8 cellular contexts compared by ENCODE assay signal in the genomic region with DNA sequence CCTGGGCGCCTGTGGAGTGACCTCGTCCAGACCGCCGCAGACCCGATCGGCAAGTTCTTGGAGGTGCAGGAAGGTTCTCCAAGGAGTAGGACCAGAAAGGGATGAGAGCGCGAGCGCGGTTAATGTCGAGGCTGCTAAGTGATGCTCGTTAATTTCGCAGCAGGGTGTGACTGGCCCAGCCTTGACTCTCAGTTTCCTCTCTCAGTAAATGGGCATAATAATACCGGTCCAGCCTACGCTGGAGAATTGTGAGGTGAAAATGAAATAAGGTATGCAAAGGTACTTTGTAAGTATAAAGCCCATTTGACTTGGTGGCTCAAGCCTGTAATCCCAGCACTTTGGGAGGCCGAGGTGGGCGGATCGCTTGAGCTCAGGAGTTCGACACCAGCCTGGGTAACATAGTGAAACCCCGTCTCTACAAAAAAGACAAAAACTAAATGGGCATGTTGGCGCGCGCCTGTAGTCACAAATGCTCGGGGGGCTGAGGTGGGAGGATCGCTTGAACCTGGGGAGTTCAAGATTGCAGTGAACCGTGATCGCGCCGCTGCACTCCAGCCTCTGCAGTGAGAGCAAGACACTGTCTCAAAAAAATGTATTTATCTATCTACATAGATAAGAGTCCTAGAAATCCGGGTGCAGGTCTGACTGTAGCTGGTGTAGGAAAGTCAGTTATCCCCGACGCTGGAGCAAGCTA. TPM values are rescaled to one million over a fixed set of nuclear protein-coding genes. Genes with fewer than 3 reads are reported as not detected.
DNase-seq lines count a peak whose midpoint lies in the region; ATAC-seq and TF ChIP-seq lines count a peak whose summit lies in the region.

No MANE protein-coding gene starts in this region.

- no peak for TF ChIP-seq POLR2A in upper lobe of left lung (IDR thresholded peaks at IDR 0.05)

- DNase-seq in DMS53 (lab: John Stamatoyannopoulos, UW) (peak; percentile 36), DMS53 treated with DMSO at 0.1 percent for 48 hours (lab: John Stamatoyannopoulos, UW; ENCODE audit: unreplicated experiment) (no peak), lower lobe of right lung (no peak), upper lobe of left lung (no peak), DMS79 treated with DMSO at 0.1 percent for 48 hours (lab: John Stamatoyannopoulos, UW) (no peak), NCI-H2107 treated with DMSO at 0.1 percent for 48 hours (lab: John Stamatoyannopoulos, UW; ENCODE audit: unreplicated experiment) (no peak)

- H3K27ac ChIP-seq in KOPT-K1 (ENCODE audit: low read depth, low read length, poor library complexity, severe bottlenecking) (peak overlapping the region; percentile 69), lower lobe of right lung (peak overlapping the region; percentile 96), upper lobe of left lung (peak overlapping the region; percentile 92 to 96 (median 92))

- intact Hi-C loops in lower lobe of right lung (cut with DNase I): no loop called here

- H3K27ac Mint-ChIP-seq in brain: peak overlapping the region; percentile 28 to 97 (median 96)

- H3K4me3 Mint-ChIP-seq in brain: peak overlapping the region; percentile 83 to 94 (median 92)

- H3K36me3 ChIP-seq in KOPT-K1 (ENCODE audit: insufficient read depth, low read length): no peaks in the 10 kb centered on the region
- H3K36me3 ChIP-seq in lower lobe of right lung: no peaks in the 10 kb centered on the region
- H3K36me3 ChIP-seq in upper lobe of left lung: no peaks in the 10 kb centered on the region

- H3K36me3 Mint-ChIP-seq in brain: peaks cover 9% of the 10 kb centered on the region

- H3K27me3 Mint-ChIP-seq in brain: peaks cover 5% of the 10 kb centered on the region

- H3K9me3 ChIP-seq in KOPT-K1 (ENCODE audit: insufficient read depth, low read length, poor library complexity, severe bottlenecking) (no peaks in the 10 kb centered on the region), lower lobe of right lung (no peaks in the 10 kb centered on the region), upper lobe of left lung (no peaks in the 10 kb centered on the region)

- no peak for TF ChIP-seq CTCF in brain (conservative IDR thresholded peaks at IDR 0.05)
- TF ChIP-seq CTCF in lower lobe of right lung (IDR thresholded peaks at IDR 0.05): no peak
- no peak for TF ChIP-seq CTCF in upper lobe of left lung (IDR thresholded peaks at IDR 0.05)

- H3K4me1 Mint-ChIP-seq in brain: peaks cover 59% of the 10 kb centered on the region

- H3K9me3 Mint-ChIP-seq in brain: no peaks in the 10 kb centered on the region

- H3K4me1 ChIP-seq in lower lobe of right lung (peaks cover 34% of the 10 kb centered on the region), upper lobe of left lung (peaks cover 9 to 37% (median 20%) of the 10 kb centered on the region in 4 donors)

- 12 to 19% methylated on average over 21 to 31 of the region's 32 CpGs for WGBS in upper lobe of left lung, 2 donors

- no peaks in the 10 kb centered on the region for H3K27me3 ChIP-seq in lower lobe of right lung (ENCODE audit: low read depth)
- no peaks in the 10 kb centered on the region for H3K27me3 ChIP-seq in upper lobe of left lung

- ATAC-seq in lower lobe of right lung (peak in 1 of 2 donors; percentile 81), upper lobe of left lung (ENCODE audit: low FRiP score in 2 of 2) (no peak)

- H3K4me3 ChIP-seq in lower lobe of right lung (peak overlapping the region; percentile 82), upper lobe of left lung (peak overlapping the region; percentile 42 to 92 (median 75))

- no peak for TF ChIP-seq EP300 in upper lobe of left lung (IDR thresholded peaks at IDR 0.05)

RNA-seq across cellular contexts. Expression of a gene that starts 0.6 kb away (rescaled TPM):
- polyA plus RNA-seq in brain (ENCODE audit: insufficient read depth, low read depth, low replicate concordance): 12.9 TPM
- total RNA-seq in lower lobe of right lung (49.7 TPM), upper lobe of left lung (10 to 100 TPM; 18.2 to 60.8 (median 44.9) TPM)
